Comparison of ENCODE assay signal across 9 cellular contexts in genomic region chr15:52234596-52235541, GRCh38. TPM values are rescaled to one million over a fixed set of nuclear protein-coding genes. Genes with fewer than 3 reads are reported as not detected.
A peak's percentile ranks its signal among the peaks of the same experiment; 100 is the strongest.
DNase-seq lines count a peak whose midpoint lies in the region; ATAC-seq and TF ChIP-seq lines count a peak whose summit lies in the region.
"Had no signal": no experiment of that assay in that cellular context is flagged by ENCODE, and none has a peak within 500 bp of the region (broad histone marks: within the 10 kb centered on the region; RNA-seq: fewer than 3 reads in every experiment).

No MANE protein-coding gene starts in this region.

- peaks cover 49% of the 10 kb centered on the region for H3K4me1 Mint-ChIP-seq in CD4-positive, alpha-beta T cell (ENCODE audit: low read depth)
- peaks cover 41% of the 10 kb centered on the region for H3K4me1 Mint-ChIP-seq in activated naive CD8-positive, alpha-beta T cell treated with anti-CD3 and anti-CD28 coated beads, Interleukin-2, amount 50 U/mL, for 24 hours
- H3K4me1 Mint-ChIP-seq: nephron had no signal

- peak overlapping the region; percentile 54 for H3K27ac ChIP-seq in CD4-positive, alpha-beta T cell (ENCODE audit: low read depth, low read length)
- no peak overlapping the region for H3K27ac ChIP-seq in gastroesophageal sphincter

- H3K9me3 Mint-ChIP-seq in CD4-positive, alpha-beta T cell = no peaks in the 10 kb centered on the region
- no peaks in the 10 kb centered on the region for H3K9me3 Mint-ChIP-seq in activated naive CD8-positive, alpha-beta T cell treated with anti-CD3 and anti-CD28 coated beads, Interleukin-2, amount 50 U/mL, for 24 hours
- H3K9me3 Mint-ChIP-seq: nephron had no signal

- TF ChIP-seq CTCF in CD4-positive, alpha-beta T cell (IDR thresholded peaks at IDR 0.05) = no peak
- TF ChIP-seq CTCF in gastroesophageal sphincter (IDR thresholded peaks at IDR 0.05) = no peak

- ATAC-seq in CD4-positive, alpha-beta T cell (ENCODE audit: poor library complexity) = peak; percentile 85
- ATAC-seq in GM19452 (IDR thresholded peaks at IDR 0.05; ENCODE audit: unreplicated experiment) (peak; percentile 45), left lobe of liver (no peak), GM21528 (IDR thresholded peaks at IDR 0.05; ENCODE audit: low FRiP score, unreplicated experiment) (no peak), gastroesophageal sphincter (no peak)
- peak; percentile 47 for ATAC-seq in activated naive CD8-positive, alpha-beta T cell treated with anti-CD3 and anti-CD28 coated beads, Interleukin-2, amount 50 U/mL, for 24 hours

- WGBS in gastroesophageal sphincter (ENCODE audit: low coverage in 1 of 2), 2 donors = 55 to 71% methylated on average over 13 to 15 of the region's 17 CpGs

- peak in 9 of 10 experiments; percentile 20 to 61 (median 42) for DNase-seq in CD4-positive, alpha-beta T cell
- DNase-seq in Kasumi-1 (lab: John Stamatoyannopoulos, UW) (peak; percentile 14 to 30), left lobe of liver (ENCODE audit: low spot score) (no peak), NCI-H345 treated with DMSO at 0.1 percent for 48 hours (lab: John Stamatoyannopoulos, UW; ENCODE audit: unreplicated experiment) (no peak)
- DNase-seq in activated naive CD8-positive, alpha-beta T cell treated with anti-CD3 and anti-CD28 coated beads, Interleukin-2, amount 50 U/mL, for 24 hours = peak; percentile 21

- peaks cover 0 to 10% of the 10 kb centered on the region in 2 donors for H3K36me3 ChIP-seq in gastroesophageal sphincter

- no peaks in the 10 kb centered on the region for H3K36me3 Mint-ChIP-seq in CD4-positive, alpha-beta T cell (ENCODE audit: low read depth)
- H3K36me3 Mint-ChIP-seq in activated naive CD8-positive, alpha-beta T cell treated with anti-CD3 and anti-CD28 coated beads, Interleukin-2, amount 50 U/mL, for 24 hours (ENCODE audit: low read depth) = no peaks in the 10 kb centered on the region

- POLR2A ChIA-PET in CD4-positive, alpha-beta T cell (lab: Charles Lee) = interaction anchor here (0.5 to 5.4 kb wide), 12 partner anchors 8 to 1880 kb away, joined by 3 to 64 read pairs (median 4); partner anchors contain the start of genes GABPB1 and LEO1

- H3K9me3 ChIP-seq in CD4-positive, alpha-beta T cell (ENCODE audit: control insufficient read depth, low read length) = no peaks in the 10 kb centered on the region
- no peaks in the 10 kb centered on the region for H3K9me3 ChIP-seq in gastroesophageal sphincter

- H3K4me3 Mint-ChIP-seq in CD4-positive, alpha-beta T cell = peak overlapping the region; percentile 68
- no peak overlapping the region for H3K4me3 Mint-ChIP-seq in activated naive CD8-positive, alpha-beta T cell treated with anti-CD3 and anti-CD28 coated beads, Interleukin-2, amount 50 U/mL, for 24 hours
- H3K4me3 Mint-ChIP-seq: nephron had no signal

- H3K4me1 ChIP-seq in gastroesophageal sphincter = no peaks in the 10 kb centered on the region

- TF ChIP-seq POLR2A in gastroesophageal sphincter (IDR thresholded peaks at IDR 0.05) = no peak

- H3K4me3 ChIP-seq in gastroesophageal sphincter = no peak overlapping the region

- intact Hi-C loops in CD4-positive, alpha-beta T cell (cut with DNase I, micrococcal nuclease) = no loop called here

- peak overlapping the region; percentile 98 for H3K27ac Mint-ChIP-seq in CD4-positive, alpha-beta T cell
- peak overlapping the region; percentile 76 for H3K27ac Mint-ChIP-seq in activated naive CD8-positive, alpha-beta T cell treated with anti-CD3 and anti-CD28 coated beads, Interleukin-2, amount 50 U/mL, for 24 hours

- no peak for TF ChIP-seq EP300 in gastroesophageal sphincter (IDR thresholded peaks at IDR 0.05)

- H3K27me3 ChIP-seq in CD4-positive, alpha-beta T cell (ENCODE audit: control insufficient read depth, insufficient read depth, low read length) = no peaks in the 10 kb centered on the region
- H3K27me3 ChIP-seq in gastroesophageal sphincter = no peaks in the 10 kb centered on the region

- CTCF ChIA-PET in CD4-positive, alpha-beta T cell (lab: Charles Lee) = interaction anchor here (0.9 kb wide), 1 partner anchor 21 kb away, joined by 3 read pairs; no protein-coding TSS in a partner anchor

- H3K27me3 Mint-ChIP-seq in CD4-positive, alpha-beta T cell = no peaks in the 10 kb centered on the region
- H3K27me3 Mint-ChIP-seq in activated naive CD8-positive, alpha-beta T cell treated with anti-CD3 and anti-CD28 coated beads, Interleukin-2, amount 50 U/mL, for 24 hours = no peaks in the 10 kb centered on the region

RNA-seq across cellular contexts. Expression of gene GNB5, which starts 43.7 kb away (rescaled TPM):
- 10 to 100 TPM; 79.6 to 80.3 TPM for total RNA-seq in CD4-positive, alpha-beta T cell
- total RNA-seq in left lobe of liver (12.7 TPM), gastroesophageal sphincter (10 to 100 TPM; 37.8 to 57.3 (median 47.9) TPM)

Comparison
In these comparisons a context has a peak if more than half of its experiments do, and no peak if none do; other contexts are left out.
1. ATAC-seq: peak in CD4-positive, alpha-beta T cell (single experiment), GM19452 (single experiment) and activated naive CD8-positive, alpha-beta T cell treated with anti-CD3 and anti-CD28 coated beads, Interleukin-2, amount 50 U/mL, for 24 hours (single experiment); none in left lobe of liver (single experiment), GM21528 (single experiment) and gastroesophageal sphincter (single experiment).
2. DNase-seq: peak in CD4-positive, alpha-beta T cell (9 of 10), Kasumi-1 (2 of 2) and activated naive CD8-positive, alpha-beta T cell treated with anti-CD3 and anti-CD28 coated beads, Interleukin-2, amount 50 U/mL, for 24 hours (single experiment); none in left lobe of liver (single experiment) and NCI-H345 treated with DMSO at 0.1 percent for 48 hours (single experiment).